In genomic region chr1:205438213-205439158, GRCh38 we compare ENCODE assay signal across 1 cellular context.
TF ChIP-seq lines count a peak whose summit lies in the region.

No MANE protein-coding gene starts in this region.

TF ChIP-seq in HEK293, 187 proteins besides CTCF, POLR2A, EP300 and RAD21 (continued from another document):
- no peak for TF ChIP-seq ELK4 (IDR thresholded peaks at IDR 0.05; ENCODE audit: borderline replicate concordance, low read depth, low read length)
- no peak for TF ChIP-seq ZNF416 (tag by site-specific recombination; IDR thresholded peaks at IDR 0.05)
- peak; percentile 60; the same call in 1 of the 2 replicates for TF ChIP-seq ZBTB44 (tag by site-specific recombination; IDR thresholded peaks at IDR 0.05)
- peak; percentile 98 for TF ChIP-seq PRDM1 (tag by site-specific recombination; IDR thresholded peaks at IDR 0.05)
- TF ChIP-seq ZNF561 (tag by site-specific recombination; IDR thresholded peaks at IDR 0.05; ENCODE audit: borderline replicate concordance) = no peak
- peak; percentile 70; the same call in 1 of the 2 replicates for TF ChIP-seq ZNF423 (tag by site-specific recombination; IDR thresholded peaks at IDR 0.05)
- TF ChIP-seq ZBTB48 (tag by site-specific recombination; IDR thresholded peaks at IDR 0.05) = peak; percentile 76
- no peak for TF ChIP-seq ZNF792 (tag by site-specific recombination; IDR thresholded peaks at IDR 0.05)
- peak; percentile 35; the same call in 1 of the 2 replicates for TF ChIP-seq GLIS2 (tag by site-specific recombination; IDR thresholded peaks at IDR 0.05)
- TF ChIP-seq ZNF157 (tag by site-specific recombination; IDR thresholded peaks at IDR 0.05) = no peak
- no peak for TF ChIP-seq ZNF398 (tag by site-specific recombination; IDR thresholded peaks at IDR 0.05)
- TF ChIP-seq ZNF776 (tag by site-specific recombination; IDR thresholded peaks at IDR 0.05; ENCODE audit: borderline replicate concordance) = no peak
- no peak for TF ChIP-seq ZNF114 (tag by site-specific recombination; IDR thresholded peaks at IDR 0.05)
- no peak for TF ChIP-seq ZNF585B (tag by site-specific recombination; IDR thresholded peaks at IDR 0.05)
- peak; percentile 17; the same call in 1 of the 2 replicates for TF ChIP-seq ZNF341 (tag by site-specific recombination; IDR thresholded peaks at IDR 0.05; ENCODE audit: low read depth)
- peak; percentile 74 for TF ChIP-seq ZIC2 (tag by site-specific recombination; IDR thresholded peaks at IDR 0.05)
- TF ChIP-seq ZBTB17 (tag by site-specific recombination; IDR thresholded peaks at IDR 0.05) = peak; percentile 79
